In the genomic region with DNA sequence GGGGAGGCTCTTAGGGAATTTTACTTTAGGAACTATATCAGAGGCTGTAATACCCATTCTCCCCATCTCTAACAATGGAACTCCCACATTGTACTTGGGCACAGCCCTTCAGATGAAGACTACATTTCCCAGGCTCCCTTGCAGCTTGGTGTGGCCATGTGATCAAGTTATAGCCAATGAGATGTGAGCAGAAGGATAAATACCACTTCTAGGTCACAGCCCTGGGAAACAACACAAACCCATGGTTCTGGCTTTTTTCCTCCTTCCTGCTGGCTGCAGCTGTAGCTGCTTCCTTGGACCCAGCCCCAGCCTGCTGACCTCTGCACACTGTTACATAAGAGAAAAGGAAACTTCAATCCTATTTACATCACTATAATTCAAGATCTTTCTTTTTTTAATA, we compare ENCODE assay signal across 9 cellular contexts.
A peak's percentile ranks its signal among the peaks of the same experiment; 100 is the strongest.
DNase-seq lines count a peak whose midpoint lies in the region; ATAC-seq and TF ChIP-seq lines count a peak whose summit lies in the region.
"Had no signal": no experiment of that assay in that cellular context is flagged by ENCODE, and none has a peak within 500 bp of the region (broad histone marks: within the 10 kb centered on the region; RNA-seq: fewer than 3 reads in every experiment).

No MANE protein-coding gene starts in this region.

- peak overlapping the region; percentile 8; the same call in 1 of the 2 replicates for H3K4me2 ChIP-seq in HCT116 (ENCODE audit: low read length)

- no peak overlapping the region for H2AFZ ChIP-seq in HCT116 (ENCODE audit: low read depth, low read length, poor library complexity, severe bottlenecking)

- DNase-seq in ELF-1 (ENCODE audit: low read depth, low spot score) (peak; percentile 77), HCT116 (ENCODE audit: low read depth, low spot score) (peak; percentile 89), NCI-H226 (peak; percentile 71), head of caudate nucleus (peak; percentile 5 to 80 (median 56)), sciatic nerve (ENCODE audit: low spot score) (peak; percentile 68)

- no peak for TF ChIP-seq CTCF in HCT116 (IDR thresholded peaks at IDR 0.05 in 2 of 3, conservative IDR thresholded peaks at IDR 0.05 in 1 of 3; ENCODE audit: borderline replicate concordance in 1 of 3, insufficient read depth in 1 of 3, low read depth in 2 of 3, low read length in 2 of 3)

- H3K27me3 ChIP-seq in HCT116 (ENCODE audit: insufficient read depth, low read length) = no peaks in the 10 kb centered on the region
- H3K27me3 ChIP-seq: SJSA1 had no signal

- peaks cover 0 to 3% of the 10 kb centered on the region in 2 experiments; a peak in 1 of 4 replicates for H3K4me1 ChIP-seq in HCT116 (ENCODE audit: control insufficient read depth in 1 of 2, insufficient read depth in 2 of 2, low read length in 2 of 2)

- H3K27ac Mint-ChIP-seq in activated T-helper 17 cell treated with anti-CD3 and anti-CD28 coated beads, Interleukin-2, amount 50 U/mL, for 72 hours = no peak overlapping the region

- POLR2A ChIA-PET in HCT116 (lab: Charles Lee) = interaction anchor here (1.0 kb wide), 1 partner anchor 9 kb away, joined by 3 read pairs; no protein-coding TSS in a partner anchor

- ATAC-seq in HCT116 (peak; percentile 100), sciatic nerve (peak; percentile 95), HG02623 (IDR thresholded peaks at IDR 0.05; ENCODE audit: unreplicated experiment) (no peak), HG03095 (IDR thresholded peaks at IDR 0.05; ENCODE audit: unreplicated experiment) (no peak)
- ATAC-seq in activated T-helper 17 cell treated with anti-CD3 and anti-CD28 coated beads, Interleukin-2, amount 50 U/mL, for 72 hours (replicated peaks) = peak; percentile 100

- no peak overlapping the region for H3K4me3 Mint-ChIP-seq in activated T-helper 17 cell treated with anti-CD3 and anti-CD28 coated beads, Interleukin-2, amount 50 U/mL, for 72 hours

- no peaks in the 10 kb centered on the region for H3K36me3 ChIP-seq in HCT116 (ENCODE audit: control insufficient read depth in 1 of 2, insufficient read depth in 2 of 2, low read length in 2 of 2)
- H3K36me3 ChIP-seq: SJSA1 had no signal

- no TSS peak for BruUV-seq in HCT116 (replicated peaks; lab: Mats Ljungman, UMichigan)

- H3K9me2 ChIP-seq in HCT116 (ENCODE audit: insufficient read depth) = no peaks in the 10 kb centered on the region

- H3K36me3 Mint-ChIP-seq in activated T-helper 17 cell treated with anti-CD3 and anti-CD28 coated beads, Interleukin-2, amount 50 U/mL, for 72 hours (ENCODE audit: low read depth) = no peaks in the 10 kb centered on the region

- intact Hi-C loops in HCT116 (cut with micrococcal nuclease) = no loop called here
- intact Hi-C loops in head of caudate nucleus (cut with DNase I) = no loop called here
- intact Hi-C loops in sciatic nerve (cut with DNase I) = no loop called here

- H3K4me3 ChIP-seq in HCT116 (replicated peaks in 1 of 2; ENCODE audit: low read depth in 1 of 2, low read length in 2 of 2) = no peak overlapping the region
- H3K4me3 ChIP-seq: SJSA1 had no signal

- no peaks in the 10 kb centered on the region for H3K79me2 ChIP-seq in HCT116 (ENCODE audit: insufficient read depth, low read length)

- H3K27me3 Mint-ChIP-seq in activated T-helper 17 cell treated with anti-CD3 and anti-CD28 coated beads, Interleukin-2, amount 50 U/mL, for 72 hours = no peaks in the 10 kb centered on the region

- H3K9me3 ChIP-seq in HCT116 (ENCODE audit: control insufficient read depth in 1 of 2, insufficient read depth in 1 of 2, low read depth in 1 of 2, low read length in 2 of 2) = no peaks in the 10 kb centered on the region
- H3K9me3 ChIP-seq: SJSA1 had no signal

- no peak overlapping the region for H3K9ac ChIP-seq in HCT116 (ENCODE audit: low read length)

- H4K20me1 ChIP-seq in HCT116 (ENCODE audit: insufficient read depth) = no peaks in the 10 kb centered on the region

- H3K9me3 Mint-ChIP-seq in activated T-helper 17 cell treated with anti-CD3 and anti-CD28 coated beads, Interleukin-2, amount 50 U/mL, for 72 hours = no peaks in the 10 kb centered on the region

- TF ChIP-seq RAD21 in HCT116 (IDR thresholded peaks at IDR 0.05; ENCODE audit: low read depth) = no peak

- TF ChIP-seq POLR2A in HCT116 (IDR thresholded peaks at IDR 0.05; ENCODE audit: borderline replicate concordance, extremely low read depth, insufficient read depth, insufficient read length) = no peak

- CTCF ChIA-PET in HCT116 (lab: Charles Lee) = no interaction called here

- peaks cover 13% of the 10 kb centered on the region for H3K4me1 Mint-ChIP-seq in activated T-helper 17 cell treated with anti-CD3 and anti-CD28 coated beads, Interleukin-2, amount 50 U/mL, for 72 hours

- RAD21 ChIA-PET in HCT116 (lab: Charles Lee; ENCODE audit: low non-redundant PET in 1 of 2, low total read pairs in 2 of 2, uncharacterized antibody in 2 of 2, unreplicated experiment in 2 of 2) = no interaction called here

- no peak overlapping the region for H3K27ac ChIP-seq in HCT116 (ENCODE audit: low read depth, low read length)
- H3K27ac ChIP-seq: SJSA1 had no signal

TF ChIP-seq in HCT116, 20 proteins besides CTCF, POLR2A, EP300 and RAD21:
- TF ChIP-seq YY1 (IDR thresholded peaks at IDR 0.05; ENCODE audit: extremely low read depth, insufficient replicate concordance, low read depth, low read length) = peak; percentile 54
- TF ChIP-seq EZH2phosphoT487 (IDR thresholded peaks at IDR 0.05; ENCODE audit: borderline replicate concordance) = no peak
- TF ChIP-seq ZNF274 (IDR thresholded peaks at IDR 0.05; ENCODE audit: low read depth, low read length) = no peak
- TF ChIP-seq ELF1 (IDR thresholded peaks at IDR 0.05; ENCODE audit: borderline replicate concordance, low read depth) = no peak
- no peak for TF ChIP-seq POLR2AphosphoS5 (IDR thresholded peaks at IDR 0.05; ENCODE audit: low read depth, low read length)
- TF ChIP-seq TCF7L2 (IDR thresholded peaks at IDR 0.05; ENCODE audit: borderline replicate concordance, extremely low read depth, insufficient read depth, insufficient read length) = no peak
- no peak for TF ChIP-seq SRF (IDR thresholded peaks at IDR 0.05; ENCODE audit: low read depth)
- TF ChIP-seq, protein P1, sequence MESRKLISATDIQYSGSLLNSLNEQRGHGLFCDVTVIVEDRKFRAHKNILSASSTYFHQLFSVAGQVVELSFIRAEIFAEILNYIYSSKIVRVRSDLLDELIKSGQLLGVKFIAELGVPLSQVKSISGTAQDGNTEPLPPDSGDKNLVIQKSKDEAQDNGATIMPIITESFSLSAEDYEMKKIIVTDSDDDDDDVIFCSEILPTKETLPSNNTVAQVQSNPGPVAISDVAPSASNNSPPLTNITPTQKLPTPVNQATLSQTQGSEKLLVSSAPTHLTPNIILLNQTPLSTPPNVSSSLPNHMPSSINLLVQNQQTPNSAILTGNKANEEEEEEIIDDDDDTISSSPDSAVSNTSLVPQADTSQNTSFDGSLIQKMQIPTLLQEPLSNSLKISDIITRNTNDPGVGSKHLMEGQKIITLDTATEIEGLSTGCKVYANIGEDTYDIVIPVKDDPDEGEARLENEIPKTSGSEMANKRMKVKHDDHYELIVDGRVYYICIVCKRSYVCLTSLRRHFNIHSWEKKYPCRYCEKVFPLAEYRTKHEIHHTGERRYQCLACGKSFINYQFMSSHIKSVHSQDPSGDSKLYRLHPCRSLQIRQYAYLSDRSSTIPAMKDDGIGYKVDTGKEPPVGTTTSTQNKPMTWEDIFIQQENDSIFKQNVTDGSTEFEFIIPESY (IDR thresholded peaks at IDR 0.05; ENCODE audit: extremely low read depth, insufficient replicate concordance, low read length) = no peak
- no peak for TF ChIP-seq EZH2 (IDR thresholded peaks at IDR 0.05)
- TF ChIP-seq, protein P2, sequence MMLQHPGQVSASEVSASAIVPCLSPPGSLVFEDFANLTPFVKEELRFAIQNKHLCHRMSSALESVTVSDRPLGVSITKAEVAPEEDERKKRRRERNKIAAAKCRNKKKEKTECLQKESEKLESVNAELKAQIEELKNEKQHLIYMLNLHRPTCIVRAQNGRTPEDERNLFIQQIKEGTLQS (IDR thresholded peaks at IDR 0.05) = no peak
- TF ChIP-seq CBX3 (IDR thresholded peaks at IDR 0.05; ENCODE audit: low read depth) = no peak
- no peak for TF ChIP-seq EGR1 (IDR thresholded peaks at IDR 0.05; ENCODE audit: low read depth)
- peak; percentile 55; the same call in 1 of the 2 replicates for TF ChIP-seq SP1 (IDR thresholded peaks at IDR 0.05; ENCODE audit: low read depth)
- TF ChIP-seq FOSL1 (IDR thresholded peaks at IDR 0.05; ENCODE audit: low read depth) = no peak
- TF ChIP-seq, protein P3, sequence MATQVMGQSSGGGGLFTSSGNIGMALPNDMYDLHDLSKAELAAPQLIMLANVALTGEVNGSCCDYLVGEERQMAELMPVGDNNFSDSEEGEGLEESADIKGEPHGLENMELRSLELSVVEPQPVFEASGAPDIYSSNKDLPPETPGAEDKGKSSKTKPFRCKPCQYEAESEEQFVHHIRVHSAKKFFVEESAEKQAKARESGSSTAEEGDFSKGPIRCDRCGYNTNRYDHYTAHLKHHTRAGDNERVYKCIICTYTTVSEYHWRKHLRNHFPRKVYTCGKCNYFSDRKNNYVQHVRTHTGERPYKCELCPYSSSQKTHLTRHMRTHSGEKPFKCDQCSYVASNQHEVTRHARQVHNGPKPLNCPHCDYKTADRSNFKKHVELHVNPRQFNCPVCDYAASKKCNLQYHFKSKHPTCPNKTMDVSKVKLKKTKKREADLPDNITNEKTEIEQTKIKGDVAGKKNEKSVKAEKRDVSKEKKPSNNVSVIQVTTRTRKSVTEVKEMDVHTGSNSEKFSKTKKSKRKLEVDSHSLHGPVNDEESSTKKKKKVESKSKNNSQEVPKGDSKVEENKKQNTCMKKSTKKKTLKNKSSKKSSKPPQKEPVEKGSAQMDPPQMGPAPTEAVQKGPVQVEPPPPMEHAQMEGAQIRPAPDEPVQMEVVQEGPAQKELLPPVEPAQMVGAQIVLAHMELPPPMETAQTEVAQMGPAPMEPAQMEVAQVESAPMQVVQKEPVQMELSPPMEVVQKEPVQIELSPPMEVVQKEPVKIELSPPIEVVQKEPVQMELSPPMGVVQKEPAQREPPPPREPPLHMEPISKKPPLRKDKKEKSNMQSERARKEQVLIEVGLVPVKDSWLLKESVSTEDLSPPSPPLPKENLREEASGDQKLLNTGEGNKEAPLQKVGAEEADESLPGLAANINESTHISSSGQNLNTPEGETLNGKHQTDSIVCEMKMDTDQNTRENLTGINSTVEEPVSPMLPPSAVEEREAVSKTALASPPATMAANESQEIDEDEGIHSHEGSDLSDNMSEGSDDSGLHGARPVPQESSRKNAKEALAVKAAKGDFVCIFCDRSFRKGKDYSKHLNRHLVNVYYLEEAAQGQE (IDR thresholded peaks at IDR 0.05; ENCODE audit: low read depth) = no peak
- no peak for TF ChIP-seq JUND (IDR thresholded peaks at IDR 0.05)

Comparison
In these comparisons a context has a peak if more than half of its experiments do, and no peak if none do; other contexts are left out.
1. ATAC-seq: peak in HCT116 (single experiment), activated T-helper 17 cell treated with anti-CD3 and anti-CD28 coated beads, Interleukin-2, amount 50 U/mL, for 72 hours (single experiment) and sciatic nerve (single experiment); none in HG02623 (single experiment) and HG03095 (single experiment).
2. Peak in every context shown above with its lines, with median percentiles within 50 percentile points of each other: DNase-seq.